In genomic region chr7:66281678-66282593, GRCh38 we compare ENCODE assay signal across 7 cellular contexts.
A peak's percentile ranks its signal among the peaks of the same experiment; 100 is the strongest.
DNase-seq lines count a peak whose midpoint lies in the region; ATAC-seq and TF ChIP-seq lines count a peak whose summit lies in the region.

No MANE protein-coding gene starts in this region.

- no peaks in the 10 kb centered on the region for H3K9me3 ChIP-seq in thyroid gland

- DNase-seq in HT1080 (ENCODE audit: low read depth) (peak; percentile 97), inferior parietal cortex (ENCODE audit: extremely low spot score) (peak; percentile 50), thyroid gland (peak; percentile 29 to 36)
- DNase-seq in stimulated activated naive CD4-positive, alpha-beta T cell (lab: John Stamatoyannopoulos, UW), result no peak

- peaks cover 27 to 30% of the 10 kb centered on the region in 2 donors for H3K4me1 ChIP-seq in thyroid gland

- peak in 1 of 6 experiments; percentile 4 for TF ChIP-seq CTCF in thyroid gland (IDR thresholded peaks at IDR 0.05)

- TF ChIP-seq POLR2A in thyroid gland (IDR thresholded peaks at IDR 0.05) (no peak), GM18505 (IDR thresholded peaks at IDR 0.05; ENCODE audit: borderline replicate concordance, extremely low read depth, insufficient read depth, insufficient read length) (no peak)

- H3K27ac ChIP-seq in angular gyrus (ENCODE audit: low read depth, low read length), result peak overlapping the region; percentile 17
- peak overlapping the region; percentile 71 to 74 (median 72) for H3K27ac ChIP-seq in thyroid gland

- H3K36me3 ChIP-seq in thyroid gland, result no peaks in the 10 kb centered on the region

- no peak for ATAC-seq in GM18505 (IDR thresholded peaks at IDR 0.05; ENCODE audit: unreplicated experiment)
- no peak for ATAC-seq in HG03354 (IDR thresholded peaks at IDR 0.05; ENCODE audit: poor library complexity, severe bottlenecking, unreplicated experiment)

- WGBS in thyroid gland, 2 donors, result 39 to 41% methylated on average over 8 of the region's 8 CpGs

- no peaks in the 10 kb centered on the region for H3K27me3 ChIP-seq in thyroid gland

- no peak overlapping the region for H3K4me3 ChIP-seq in thyroid gland (replicated peaks in 1 of 3)

- intact Hi-C loops in thyroid gland (cut with DNase I), result no loop called here

Comparison
In these comparisons a context has a peak if more than half of its experiments do, and no peak if none do; other contexts are left out.
1. DNase-seq: peak in HT1080 (single experiment), inferior parietal cortex (single experiment) and thyroid gland (2 of 2); none in stimulated activated naive CD4-positive, alpha-beta T cell (0 of 6).